In the genomic region with DNA sequence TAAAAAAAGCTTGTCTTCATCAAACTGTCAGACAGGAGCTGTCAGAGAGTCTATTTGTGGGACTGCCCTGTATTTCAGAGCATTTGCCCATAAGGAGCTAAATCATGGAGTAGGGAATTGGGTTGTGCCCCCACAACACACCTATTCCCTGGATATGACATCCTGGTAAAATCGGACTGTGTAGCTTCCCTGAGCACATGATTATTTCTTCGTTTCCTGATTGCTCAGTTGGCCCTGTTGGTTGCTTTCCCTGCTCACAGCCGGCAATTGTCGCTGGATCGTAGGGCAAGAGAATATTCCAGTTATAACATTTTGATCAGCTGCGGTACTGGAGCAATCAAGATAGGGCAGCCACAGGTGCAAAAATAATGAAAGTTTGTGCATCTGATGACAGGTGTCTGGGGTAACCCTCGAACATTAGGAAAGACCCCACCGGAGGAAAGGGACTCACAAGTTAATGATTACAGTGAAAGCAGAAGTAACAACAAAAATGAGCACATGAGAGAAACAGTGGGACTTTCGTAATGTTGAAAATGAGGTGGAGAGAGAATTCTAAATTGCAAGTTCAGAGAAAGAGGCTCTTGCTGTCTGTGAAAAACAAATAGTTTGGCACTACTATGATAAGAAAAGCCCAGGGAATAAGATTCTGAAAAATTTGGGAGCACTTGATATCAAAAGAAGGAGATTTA, we compare ENCODE assay signal across 8 cellular contexts.
A peak's percentile ranks its signal among the peaks of the same experiment; 100 is the strongest.
DNase-seq lines count a peak whose midpoint lies in the region; ATAC-seq and TF ChIP-seq lines count a peak whose summit lies in the region.
"Had no signal": no experiment of that assay in that cellular context is flagged by ENCODE, and none has a peak within 500 bp of the region (broad histone marks: within the 10 kb centered on the region; RNA-seq: fewer than 3 reads in every experiment).

No MANE protein-coding gene starts in this region.

- H3K36me3 ChIP-seq in subcutaneous abdominal adipose tissue (ENCODE audit: control insufficient read depth in 5 of 5, insufficient read depth in 5 of 5, low read length in 5 of 5) = no peaks in the 10 kb centered on the region
- H3K36me3 ChIP-seq: thoracic aorta had no signal

- peak overlapping the region; percentile 95 for H3K27ac ChIP-seq in VCaP
- peak overlapping the region; percentile 10 for H3K27ac ChIP-seq in subcutaneous abdominal adipose tissue (ENCODE audit: low read depth, low read length)
- H3K27ac ChIP-seq: thoracic aorta had no signal

- no peak for DNase-seq in stimulated activated CD4-positive, alpha-beta T cell treated with anti-CD3 and anti-CD28 coated beads, Interleukin-2, amount 100 ng/mL, for 24 hours
- DNase-seq in central memory CD4-positive, alpha-beta T cell = no peak
- no peak for DNase-seq in NCI-H1105 (lab: John Stamatoyannopoulos, UW)

- no peaks in the 10 kb centered on the region for H3K9me3 ChIP-seq in subcutaneous abdominal adipose tissue (ENCODE audit: control insufficient read depth in 5 of 5, low read length in 5 of 5)
- H3K9me3 ChIP-seq: thoracic aorta had no signal

- H3K27me3 ChIP-seq in subcutaneous abdominal adipose tissue (ENCODE audit: control insufficient read depth in 5 of 5, insufficient read depth in 4 of 5, low read length in 5 of 5) = no peaks in the 10 kb centered on the region

- peak; percentile 76 for ATAC-seq in GM19438 (IDR thresholded peaks at IDR 0.05; ENCODE audit: low read depth, unreplicated experiment)
- ATAC-seq in HG02973 (IDR thresholded peaks at IDR 0.05; ENCODE audit: unreplicated experiment) = peak; percentile 55

- H3K9ac ChIP-seq in subcutaneous abdominal adipose tissue (ENCODE audit: low read length in 5 of 5) = no peak overlapping the region

- H3K4me1 ChIP-seq in subcutaneous abdominal adipose tissue (ENCODE audit: control insufficient read depth in 5 of 5, insufficient read depth in 5 of 5, low read length in 5 of 5) = peaks cover 0 to 39% (median 16%) of the 10 kb centered on the region in 5 donors

- no peak overlapping the region for H3K4me3 ChIP-seq in subcutaneous abdominal adipose tissue (ENCODE audit: low read depth in 1 of 5, low read length in 5 of 5)
- H3K4me3 ChIP-seq: thoracic aorta had no signal

- TF ChIP-seq CTCF in VCaP (conservative IDR thresholded peaks at IDR 0.05) = no peak
